38 cellular contexts compared by ENCODE assay signal in genomic region chr19:51761696-51762095, GRCh38. TPM values are rescaled to one million over a fixed set of nuclear protein-coding genes. Genes with fewer than 3 reads are reported as not detected.
"Had no signal": no experiment of that assay in that cellular context is flagged by ENCODE, and none has a peak within 500 bp of the region (broad histone marks: within the 10 kb centered on the region; RNA-seq: fewer than 3 reads in every experiment).

No MANE protein-coding gene starts in this region.

- H3K27ac ChIP-seq: KMS-11, PC-9, WERI-Rb-1 had no signal

- H3K4me2 ChIP-seq: KMS-11, PC-9 had no signal

- H3K4me1 Mint-ChIP-seq: activated CD8-positive, alpha-beta memory T cell treated with anti-CD3 and anti-CD28 coated beads, Interleukin-2, amount 10 ng/mL, durations not matched to agents 7 days and 5 days; activated T-helper 17 cell treated with anti-CD3 and anti-CD28 coated beads, Interleukin-2, amount 50 U/mL, for 72 hours; brain had no signal

- FAIRE-seq: RCC 7860 had no signal

- H3K4me3 Mint-ChIP-seq: activated CD4-positive, alpha-beta memory T cell treated with anti-CD3 and anti-CD28 coated beads, Interleukin-2, amount 10 ng/mL, durations not matched to agents 7 days and 5 days; activated CD8-positive, alpha-beta memory T cell treated with anti-CD3 and anti-CD28 coated beads, Interleukin-2, amount 10 ng/mL, durations not matched to agents 7 days and 5 days; activated T-cell treated with anti-CD3 and anti-CD28 coated beads, Interleukin-2, amount 50 U/mL, for 72 hours; activated T-helper 17 cell treated with anti-CD3 and anti-CD28 coated beads, Interleukin-2, amount 50 U/mL, for 72 hours; brain had no signal

- DNase-seq: activated CD4-positive, alpha-beta memory T cell treated with anti-CD3 and anti-CD28 coated beads, Interleukin-2, amount 10 ng/mL, durations not matched to agents 7 days and 5 days; activated CD4-positive, alpha-beta T cell treated with anti-CD3 and anti-CD28 coated beads for 1 hour; activated CD4-positive, alpha-beta T cell treated with anti-CD3 and anti-CD28 coated beads for 48 hours; activated CD4-positive, CD25-positive, alpha-beta regulatory T cell; activated CD8-positive, alpha-beta memory T cell treated with anti-CD3 and anti-CD28 coated beads for 24 hours; activated CD8-positive, alpha-beta memory T cell treated with anti-CD3 and anti-CD28 coated beads, Interleukin-2, amount 10 ng/mL, durations not matched to agents 7 days and 5 days; activated effector memory CD4-positive, alpha-beta T cell treated with anti-CD3 and anti-CD28 coated beads, Interleukin-2, amount 50 U/mL, for 16 hours; activated naive CD4-positive, alpha-beta T cell; activated T-cell treated with anti-CD3 and anti-CD28 coated beads, Interleukin-2, amount 50 U/mL, for 1 hour; activated T-cell treated with anti-CD3 and anti-CD28 coated beads, Interleukin-2, amount 50 U/mL, for 72 hours; anterior cingulate cortex; central memory CD4-positive, alpha-beta T cell; MM.1S; NCI-H1092 treated with DMSO at 0.1 percent for 48 hours; NCI-H1417; NCI-H146; NCI-H187; NCI-H2029 treated with DMSO at 0.1 percent for 48 hours; NCI-H2107; NCI-H2171; NCI-H510A; NCI-H526; NCI-H748 treated with DMSO at 0.1 percent for 48 hours; NK-92 treated with Interleukin-12 subunit alpha and Interleukin-12 subunit beta, amount 100 ng/mL, for 24 hours; PC-9; Right ventricle myocardium superior; SW 1271; T-helper 1 cell; T-helper 2 cell; T-helper 9 cell; WERI-Rb-1 had no signal

- H3K9me3 Mint-ChIP-seq: activated T-helper 17 cell treated with anti-CD3 and anti-CD28 coated beads, Interleukin-2, amount 50 U/mL, for 72 hours had no signal

- ATAC-seq: activated CD8-positive, alpha-beta memory T cell treated with anti-CD3 and anti-CD28 coated beads, Interleukin-2, amount 10 ng/mL, durations not matched to agents 7 days and 5 days; activated naive CD4-positive, alpha-beta T cell treated with anti-CD3 and anti-CD28 coated beads, Interleukin-2, amount 50 U/mL, for 72 hours; activated T-cell treated with anti-CD3 and anti-CD28 coated beads, Interleukin-2, amount 50 U/mL, for 72 hours; activated T-helper 17 cell treated with anti-CD3 and anti-CD28 coated beads, Interleukin-2, amount 50 U/mL, for 72 hours had no signal

- H3K9ac ChIP-seq: KMS-11 had no signal

- H3K27ac Mint-ChIP-seq: activated CD4-positive, alpha-beta memory T cell treated with anti-CD3 and anti-CD28 coated beads, Interleukin-2, amount 10 ng/mL, durations not matched to agents 7 days and 5 days; activated CD8-positive, alpha-beta memory T cell treated with anti-CD3 and anti-CD28 coated beads, Interleukin-2, amount 10 ng/mL, durations not matched to agents 7 days and 5 days; activated naive CD4-positive, alpha-beta T cell treated with anti-CD3 and anti-CD28 coated beads, Interleukin-2, amount 50 U/mL, for 72 hours; activated T-cell treated with anti-CD3 and anti-CD28 coated beads, Interleukin-2, amount 50 U/mL, for 72 hours; activated T-helper 17 cell treated with anti-CD3 and anti-CD28 coated beads, Interleukin-2, amount 50 U/mL, for 72 hours; brain had no signal

- H3K36me3 Mint-ChIP-seq: activated CD8-positive, alpha-beta memory T cell treated with anti-CD3 and anti-CD28 coated beads, Interleukin-2, amount 10 ng/mL, durations not matched to agents 7 days and 5 days; brain had no signal

- H3K4me3 ChIP-seq: PC-9 had no signal

- H3K36me3 ChIP-seq: WERI-Rb-1 had no signal

- H2AFZ ChIP-seq: PC-9 had no signal

RNA-seq across cellular contexts. Expression of gene FPR2, which starts 0.7 kb away (rescaled TPM):
- total RNA-seq: activated CD4-positive, alpha-beta memory T cell treated with anti-CD3 and anti-CD28 coated beads, Interleukin-2, amount 10 ng/mL, durations not matched to agents 7 days and 5 days; activated CD8-positive, alpha-beta memory T cell treated with anti-CD3 and anti-CD28 coated beads, Interleukin-2, amount 10 ng/mL, durations not matched to agents 7 days and 5 days; activated naive CD4-positive, alpha-beta T cell treated with anti-CD3 and anti-CD28 coated beads, Interleukin-2, amount 50 U/mL, for 72 hours; activated T-cell treated with anti-CD3 and anti-CD28 coated beads, Interleukin-2, amount 50 U/mL, for 72 hours; activated T-helper 17 cell treated with anti-CD3 and anti-CD28 coated beads, Interleukin-2, amount 50 U/mL, for 72 hours; OCI-LY7; PC-9 had no signal

RNA-seq across cellular contexts. Expression of gene FPR1, which starts 10.0 kb away (rescaled TPM):
- total RNA-seq: activated CD4-positive, alpha-beta memory T cell treated with anti-CD3 and anti-CD28 coated beads, Interleukin-2, amount 10 ng/mL, durations not matched to agents 7 days and 5 days; activated CD8-positive, alpha-beta memory T cell treated with anti-CD3 and anti-CD28 coated beads, Interleukin-2, amount 10 ng/mL, durations not matched to agents 7 days and 5 days; activated naive CD4-positive, alpha-beta T cell treated with anti-CD3 and anti-CD28 coated beads, Interleukin-2, amount 50 U/mL, for 72 hours; activated T-cell treated with anti-CD3 and anti-CD28 coated beads, Interleukin-2, amount 50 U/mL, for 72 hours; activated T-helper 17 cell treated with anti-CD3 and anti-CD28 coated beads, Interleukin-2, amount 50 U/mL, for 72 hours; OCI-LY7; PC-9 had no signal

RNA-seq across cellular contexts. Expression of gene FPR3, which starts 33.3 kb away (rescaled TPM):
- total RNA-seq: activated CD4-positive, alpha-beta memory T cell treated with anti-CD3 and anti-CD28 coated beads, Interleukin-2, amount 10 ng/mL, durations not matched to agents 7 days and 5 days; activated CD8-positive, alpha-beta memory T cell treated with anti-CD3 and anti-CD28 coated beads, Interleukin-2, amount 10 ng/mL, durations not matched to agents 7 days and 5 days; activated naive CD4-positive, alpha-beta T cell treated with anti-CD3 and anti-CD28 coated beads, Interleukin-2, amount 50 U/mL, for 72 hours; activated T-cell treated with anti-CD3 and anti-CD28 coated beads, Interleukin-2, amount 50 U/mL, for 72 hours; activated T-helper 17 cell treated with anti-CD3 and anti-CD28 coated beads, Interleukin-2, amount 50 U/mL, for 72 hours; LHCN-M2; OCI-LY7; PC-9 had no signal

RNA-seq across cellular contexts. Expression of gene HAS1, which starts 37.9 kb away (rescaled TPM):
- total RNA-seq: activated CD4-positive, alpha-beta memory T cell treated with anti-CD3 and anti-CD28 coated beads, Interleukin-2, amount 10 ng/mL, durations not matched to agents 7 days and 5 days; activated CD8-positive, alpha-beta memory T cell treated with anti-CD3 and anti-CD28 coated beads, Interleukin-2, amount 10 ng/mL, durations not matched to agents 7 days and 5 days; activated naive CD4-positive, alpha-beta T cell treated with anti-CD3 and anti-CD28 coated beads, Interleukin-2, amount 50 U/mL, for 72 hours; activated T-cell treated with anti-CD3 and anti-CD28 coated beads, Interleukin-2, amount 50 U/mL, for 72 hours; activated T-helper 17 cell treated with anti-CD3 and anti-CD28 coated beads, Interleukin-2, amount 50 U/mL, for 72 hours; OCI-LY7; PC-9 had no signal
